23 cellular contexts compared by ENCODE assay signal in genomic region chr16:10930755-10931093, GRCh38. TPM values are rescaled to one million over a fixed set of nuclear protein-coding genes. Genes with fewer than 3 reads are reported as not detected.
DNase-seq lines count a peak whose midpoint lies in the region; ATAC-seq, FAIRE-seq and TF ChIP-seq lines count a peak whose summit lies in the region.
"Had no signal": no experiment of that assay in that cellular context is flagged by ENCODE, and none has a peak within 500 bp of the region (broad histone marks: within the 10 kb centered on the region; RNA-seq: fewer than 3 reads in every experiment).

No MANE protein-coding gene starts in this region.

- H3K27me3 Mint-ChIP-seq in HFFc6 (ENCODE audit: insufficient read depth), result no peaks in the 10 kb centered on the region; the same call in none of the 2 replicates

- H3K4me3 ChIP-seq in GM06990 (replicated peaks; ENCODE audit: low read depth, low read length), result no peak overlapping the region
- no peak overlapping the region for H3K4me3 ChIP-seq in H7 (ENCODE audit: insufficient read depth, low read depth, low read length)
- H3K4me3 ChIP-seq in WERI-Rb-1 (ENCODE audit: low read depth, low read length), result no peak overlapping the region
- H3K4me3 ChIP-seq in HepG2 (replicated peaks in 1 of 3; ENCODE audit: insufficient read depth in 1 of 3, low read depth in 2 of 3, low read length in 3 of 3), result no peak overlapping the region
- no peak overlapping the region for H3K4me3 ChIP-seq in SJCRH30
- H3K4me3 ChIP-seq: prostate gland had no signal

- no peak overlapping the region for H3K4me3 Mint-ChIP-seq in HFFc6
- H3K4me3 Mint-ChIP-seq: activated naive CD4-positive, alpha-beta T cell treated with anti-CD3 and anti-CD28 coated beads for 36 hours had no signal

- 0 out of 2 replicates have a peak, but pooled peaks cover 3% of the 10 kb centered on the region for H4K20me1 ChIP-seq in HepG2 (ENCODE audit: insufficient read depth, low read length)

- no peak for TF ChIP-seq RAD21 in HepG2 (CRISPR knock-in tag; IDR thresholded peaks at IDR 0.05)

- H3K9me3 Mint-ChIP-seq in HFFc6, result no peaks in the 10 kb centered on the region
- H3K9me3 Mint-ChIP-seq: activated naive CD4-positive, alpha-beta T cell treated with anti-CD3 and anti-CD28 coated beads for 36 hours had no signal

- H3K27ac ChIP-seq in WERI-Rb-1 (no peak overlapping the region), HepG2 (ENCODE audit: extremely low read length, insufficient read depth, low read length) (no peak overlapping the region), SJCRH30 (no peak overlapping the region)
- H3K27ac ChIP-seq: prostate gland had no signal

- in situ Hi-C loops in HepG2 (cut with HindIII; ENCODE audit: extremely low pct_ligation_motif_present, low pct_unique_long_range_greater_than_20kb), result no loop called here

- BruUV-seq in HepG2 (replicated peaks; lab: Mats Ljungman, UMichigan), result no TSS peak

- H3K36me3 Mint-ChIP-seq in HFFc6 (ENCODE audit: low read depth), result peaks cover 15% of the 10 kb centered on the region

- H3K79me2 ChIP-seq in HepG2 (ENCODE audit: insufficient read depth, low read length), result peaks cover 12% of the 10 kb centered on the region

- peaks cover 4% of the 10 kb centered on the region for H3K4me1 ChIP-seq in HepG2 (ENCODE audit: insufficient read depth, low read length)
- H3K4me1 ChIP-seq in SJCRH30, result no peaks in the 10 kb centered on the region

- TF ChIP-seq CTCF in GM06990 (IDR thresholded peaks at IDR 0.05; ENCODE audit: insufficient read depth, low read length, poor library complexity, severe bottlenecking) (peak; percentile 39), WERI-Rb-1 (IDR thresholded peaks at IDR 0.05; ENCODE audit: low read depth, low read length) (peak; percentile 42), HepG2 (CRISPR knock-in tag; IDR thresholded peaks at IDR 0.05) (peak; percentile 37), HFFc6 (IDR thresholded peaks at IDR 0.05) (no peak)

- no peak overlapping the region for H3K4me2 ChIP-seq in HepG2 (ENCODE audit: low read depth, low read length)
- H3K4me2 ChIP-seq: SK-N-SH had no signal

- WGBS in HepG2 (ENCODE audit: low lambda C conversion rate), result 93% methylated on average over 2 of the region's 2 CpGs

- POLR2A ChIA-PET in HepG2 (lab: Yijun Ruan, JAX), result interaction anchor here (1.1 kb wide), 1 partner anchor 8 kb away, joined by 3 read pairs; no protein-coding TSS in a partner anchor

- TF ChIP-seq EP300 in HepG2 (IDR thresholded peaks at IDR 0.05; ENCODE audit: low read depth in 2 of 2, low read length in 2 of 2) (no peak), HepG2 (CRISPR knock-in tag; IDR thresholded peaks at IDR 0.05; ENCODE audit: borderline replicate concordance) (no peak)

- H3K9me3 ChIP-seq in WERI-Rb-1 (ENCODE audit: severe bottlenecking), result no peaks in the 10 kb centered on the region
- H3K9me3 ChIP-seq in HepG2 (ENCODE audit: low read length), result no peaks in the 10 kb centered on the region
- H3K9me3 ChIP-seq in SJCRH30 (replicated peaks), result no peaks in the 10 kb centered on the region
- H3K9me3 ChIP-seq: prostate gland, SK-N-SH had no signal

- H3K4me1 Mint-ChIP-seq in HFFc6 (ENCODE audit: low read depth), result peaks cover 11% of the 10 kb centered on the region

- TF ChIP-seq POLR2A in HepG2 (IDR thresholded peaks at IDR 0.05; ENCODE audit: insufficient read depth in 1 of 2, low read depth in 2 of 2, low read length in 2 of 2), result no peak

- no peak overlapping the region for H3K27ac Mint-ChIP-seq in HFFc6
- H3K27ac Mint-ChIP-seq: activated naive CD4-positive, alpha-beta T cell treated with anti-CD3 and anti-CD28 coated beads for 36 hours had no signal

- no peak overlapping the region for H2AFZ ChIP-seq in HepG2 (ENCODE audit: low read length)

- CTCF ChIA-PET in HepG2 (lab: Yijun Ruan, JAX; ENCODE audit: low intra/inter-chr PET ratio, low total read pairs), result no interaction called here

- H3K36me3 ChIP-seq in GM06990 (ENCODE audit: control insufficient read depth, insufficient read depth, low read length) (peaks cover 20% of the 10 kb centered on the region), H7 (replicated peaks; ENCODE audit: control insufficient read depth, insufficient read depth, low read length) (peaks cover 5% of the 10 kb centered on the region), WERI-Rb-1 (peaks cover 13% of the 10 kb centered on the region), HepG2 (replicated peaks in 1 of 2; ENCODE audit: control insufficient read depth in 1 of 2, insufficient read depth in 2 of 2, low read length in 2 of 2) (peaks cover 26 to 68% of the 10 kb centered on the region in 2 experiments), SJCRH30 (no peaks in the 10 kb centered on the region)

- no peak for FAIRE-seq in HepG2 (lab: Jason Lieb, UNC)
- FAIRE-seq: astrocyte, endothelial cell of umbilical vein, frontal cortex, small intestine had no signal

- intact Hi-C loops in HepG2 (cut with micrococcal nuclease; ENCODE audit: unreplicated experiment), result no loop called here

- H3K27me3 ChIP-seq in GM06990 (replicated peaks; ENCODE audit: control insufficient read depth, insufficient read depth, low read length) (no peaks in the 10 kb centered on the region), H7 (ENCODE audit: control insufficient read depth, insufficient read depth, low read length) (no peaks in the 10 kb centered on the region), WERI-Rb-1 (ENCODE audit: insufficient read depth, low read depth, severe bottlenecking) (no peaks in the 10 kb centered on the region), HepG2 (ENCODE audit: control insufficient read depth in 1 of 2, insufficient read depth in 2 of 2, low read length in 2 of 2) (no peaks in the 10 kb centered on the region), SJCRH30 (no peaks in the 10 kb centered on the region)

- DNase-seq in GM06990 (ENCODE audit: extremely low read depth, insufficient read length) (no peak), H7 (peak; percentile 47), WERI-Rb-1 (no peak), HepG2 (ENCODE audit: low spot score) (no peak), amniotic stem cell (lab: John Stamatoyannopoulos, UW) (no peak), SJCRH30 (no peak), HFFc6 (no peak)
- DNase-seq: activated CD4-positive, alpha-beta T cell treated with anti-CD3 and anti-CD28 coated beads, Interleukin-2, amount 50 U/mL, for 4 hours; activated naive CD4-positive, alpha-beta T cell treated with anti-CD3 and anti-CD28 coated beads for 36 hours; activated T-cell treated with anti-CD3 and anti-CD28 coated beads for 4 hours; COR-L47; midbrain; NCI-H1930; SK-N-SH; small intestine; stimulated activated CD4-positive, alpha-beta T cell treated with anti-CD3 and anti-CD28 coated beads, Interleukin-4, amount 100 ng/mL, for 1 hour; substantia nigra had no signal

- H3K9ac ChIP-seq in HepG2 (ENCODE audit: insufficient read depth, low read depth, low read length), result no peak overlapping the region
- H3K9ac ChIP-seq: SK-N-SH had no signal

- ATAC-seq in HepG2 (peak; percentile 56), GM21360 (IDR thresholded peaks at IDR 0.05; ENCODE audit: unreplicated experiment) (no peak)

RNA-seq across cellular contexts. Expression of gene DEXI, which starts 11.5 kb away (rescaled TPM):
- total RNA-seq in H7 (2014; rRNA removed; shearing (Covaris generic)), result 55.9 and 63.1 TPM in 2 replicates
- total RNA-seq in HepG2 (2016; rRNA removed; fragmentation: Illumina TruSeq; extraction: Trizol), result 57.9 and 70.4 TPM in 2 replicates
- total RNA-seq in HepG2 (2016; cell fraction: cytosol; rRNA removed; fragmentation: Illumina TruSeq; extraction: Trizol; ENCODE audit: low read depth), result 68.6 and 86.7 TPM in 2 replicates
- 54.1 and 71.8 TPM in 2 replicates for total RNA-seq in HepG2 (2016; cell fraction: insoluble cytoplasmic fraction; rRNA removed; fragmentation: Illumina TruSeq; extraction: Trizol)
- 117 and 144 TPM in 2 replicates for total RNA-seq in HepG2 (2016; cell fraction: membrane; rRNA removed; fragmentation: Illumina TruSeq; extraction: Trizol)
- 35.4 and 46.3 TPM in 2 replicates for total RNA-seq in HepG2 (2016; cell fraction: nucleus; rRNA removed; fragmentation: Illumina TruSeq; extraction: Trizol)
- polyA plus RNA-seq in HepG2 (2011; rRNA removed), result 51.5 and 54.4 TPM in 2 replicates
- 69.5 and 78.6 TPM in 2 replicates for polyA plus RNA-seq in HepG2 (2011; cell fraction: cytosol; rRNA removed)
- polyA plus RNA-seq in HepG2 (2011; cell fraction: nucleus; rRNA removed), result 40.4 and 50.2 TPM in 2 replicates
- polyA plus RNA-seq in HepG2 (2012), result 45.6 and 55.0 TPM in 2 replicates
- polyA plus RNA-seq in HepG2 (2016; cell fraction: cytosol; fragmentation: Illumina TruSeq; extraction: Trizol; ENCODE audit: low read depth), result 70.9 and 88.4 TPM in 2 replicates
- 58.1 and 70.0 TPM in 2 replicates for polyA plus RNA-seq in HepG2 (2016; cell fraction: insoluble cytoplasmic fraction; fragmentation: Illumina TruSeq; extraction: Trizol; ENCODE audit: low read depth)
- 120 and 124 TPM in 2 replicates for polyA plus RNA-seq in HepG2 (2016; cell fraction: membrane; fragmentation: Illumina TruSeq; extraction: Trizol; ENCODE audit: low read depth)
- 60.2 and 65.5 TPM in 2 replicates for polyA plus RNA-seq in HepG2 (2016; cell fraction: nucleus; fragmentation: Illumina TruSeq; extraction: Trizol; ENCODE audit: insufficient read depth, low read depth)
- polyA minus RNA-seq in HepG2 (2011; rRNA and poly(A)+ RNA removed; ENCODE audit: low replicate concordance), result 31.7 and 71.0 TPM in 2 replicates
- 34.2 and 35.1 TPM in 2 replicates for polyA minus RNA-seq in HepG2 (2011; cell fraction: cytosol; rRNA and poly(A)+ RNA removed)
- 24.7 and 27.7 TPM in 2 replicates for polyA minus RNA-seq in HepG2 (2011; cell fraction: nucleus; rRNA and poly(A)+ RNA removed)
- 27.0 and 27.5 TPM in 2 replicates for total RNA-seq in SJCRH30 (2014; rRNA removed; shearing (Covaris generic))
- total RNA-seq in HFFc6 (2021; fragmentation: NEBNext Ultra II Directional; extraction: Animal tissue kit (Norgen Biotek cat#: 25700)), result 10 to 100 TPM; 39.3 to 49.2 (median 44.3) TPM

RNA-seq across cellular contexts. Expression of gene CLEC16A, which starts 13.6 kb away (rescaled TPM):
- total RNA-seq in H7 (2014; rRNA removed; shearing (Covaris generic)), result 12.0 and 15.1 TPM in 2 replicates
- 10.3 and 13.6 TPM in 2 replicates for total RNA-seq in HepG2 (2016; rRNA removed; fragmentation: Illumina TruSeq; extraction: Trizol)
- 35.7 and 39.7 TPM in 2 replicates for total RNA-seq in HepG2 (2016; cell fraction: cytosol; rRNA removed; fragmentation: Illumina TruSeq; extraction: Trizol; ENCODE audit: low read depth)
- total RNA-seq in HepG2 (2016; cell fraction: insoluble cytoplasmic fraction; rRNA removed; fragmentation: Illumina TruSeq; extraction: Trizol), result 10.6 and 12.8 TPM in 2 replicates
- total RNA-seq in HepG2 (2016; cell fraction: membrane; rRNA removed; fragmentation: Illumina TruSeq; extraction: Trizol), result 14.4 and 15.9 TPM in 2 replicates
- total RNA-seq in HepG2 (2016; cell fraction: nucleus; rRNA removed; fragmentation: Illumina TruSeq; extraction: Trizol), result 17.5 and 18.7 TPM in 2 replicates
- 8.5 and 9.5 TPM in 2 replicates for polyA plus RNA-seq in HepG2 (2011; rRNA removed)
- polyA plus RNA-seq in HepG2 (2011; cell fraction: cytosol; rRNA removed), result 6.6 and 6.8 TPM in 2 replicates
- 17.0 and 19.5 TPM in 2 replicates for polyA plus RNA-seq in HepG2 (2011; cell fraction: nucleus; rRNA removed)
- 10.3 and 12.0 TPM in 2 replicates for polyA plus RNA-seq in HepG2 (2012)
- 1.7 and 1.9 TPM in 2 replicates for polyA plus RNA-seq in HepG2 (2016; cell fraction: cytosol; fragmentation: Illumina TruSeq; extraction: Trizol; ENCODE audit: low read depth)
- polyA plus RNA-seq in HepG2 (2016; cell fraction: insoluble cytoplasmic fraction; fragmentation: Illumina TruSeq; extraction: Trizol; ENCODE audit: low read depth), result 11.8 and 14.0 TPM in 2 replicates
- polyA plus RNA-seq in HepG2 (2016; cell fraction: membrane; fragmentation: Illumina TruSeq; extraction: Trizol; ENCODE audit: low read depth), result 3.4 and 4.4 TPM in 2 replicates
- 22.7 and 25.7 TPM in 2 replicates for polyA plus RNA-seq in HepG2 (2016; cell fraction: nucleus; fragmentation: Illumina TruSeq; extraction: Trizol; ENCODE audit: insufficient read depth, low read depth)
- polyA minus RNA-seq in HepG2 (2011; rRNA and poly(A)+ RNA removed; ENCODE audit: low replicate concordance), result 24.9 and 35.4 TPM in 2 replicates
- polyA minus RNA-seq in HepG2 (2011; cell fraction: cytosol; rRNA and poly(A)+ RNA removed), result 14.4 and 19.0 TPM in 2 replicates
- polyA minus RNA-seq in HepG2 (2011; cell fraction: nucleus; rRNA and poly(A)+ RNA removed), result 25.8 and 32.0 TPM in 2 replicates
- total RNA-seq in SJCRH30 (2014; rRNA removed; shearing (Covaris generic)), result 11.7 and 13.1 TPM in 2 replicates
- total RNA-seq in HFFc6 (2021; fragmentation: NEBNext Ultra II Directional; extraction: Animal tissue kit (Norgen Biotek cat#: 25700)), result 10 to 100 TPM; 19.4 to 23.2 (median 21.2) TPM

RNA-seq across cellular contexts. Expression of gene CIITA, which starts 53.7 kb away (rescaled TPM):
- total RNA-seq in H7 (2014; rRNA removed; shearing (Covaris generic)), result not detected in 2 replicates
- 0.09 and 0.11 TPM in 2 replicates for total RNA-seq in HepG2 (2016; rRNA removed; fragmentation: Illumina TruSeq; extraction: Trizol)
- 0.09 TPM in 1 of 2 replicates, not detected in the other for total RNA-seq in HepG2 (2016; cell fraction: cytosol; rRNA removed; fragmentation: Illumina TruSeq; extraction: Trizol; ENCODE audit: low read depth)
- total RNA-seq in HepG2 (2016; cell fraction: insoluble cytoplasmic fraction; rRNA removed; fragmentation: Illumina TruSeq; extraction: Trizol), result 0.10 and 0.13 TPM in 2 replicates
- total RNA-seq in HepG2 (2016; cell fraction: membrane; rRNA removed; fragmentation: Illumina TruSeq; extraction: Trizol), result 0.09 and 0.21 TPM in 2 replicates
- total RNA-seq in HepG2 (2016; cell fraction: nucleus; rRNA removed; fragmentation: Illumina TruSeq; extraction: Trizol), result 0.19 TPM in 1 of 2 replicates, not detected in the other
- polyA plus RNA-seq in HepG2 (2011; rRNA removed), result 0.05 and 0.08 TPM in 2 replicates
- 0.10 and 0.11 TPM in 2 replicates for polyA plus RNA-seq in HepG2 (2011; cell fraction: cytosol; rRNA removed)
- polyA plus RNA-seq in HepG2 (2011; cell fraction: nucleus; rRNA removed), result 0.28 and 0.47 TPM in 2 replicates
- 0.36 and 0.56 TPM in 2 replicates for polyA plus RNA-seq in HepG2 (2012)
- polyA plus RNA-seq in HepG2 (2016; cell fraction: cytosol; fragmentation: Illumina TruSeq; extraction: Trizol; ENCODE audit: low read depth), result 0.11 and 0.14 TPM in 2 replicates
- 0.13 TPM in 1 of 2 replicates, not detected in the other for polyA plus RNA-seq in HepG2 (2016; cell fraction: insoluble cytoplasmic fraction; fragmentation: Illumina TruSeq; extraction: Trizol; ENCODE audit: low read depth)
- 0.24 TPM in 1 of 2 replicates, not detected in the other for polyA plus RNA-seq in HepG2 (2016; cell fraction: membrane; fragmentation: Illumina TruSeq; extraction: Trizol; ENCODE audit: low read depth)
- polyA plus RNA-seq in HepG2 (2016; cell fraction: nucleus; fragmentation: Illumina TruSeq; extraction: Trizol; ENCODE audit: insufficient read depth, low read depth), result 0.15 TPM in 1 of 2 replicates, not detected in the other
- 0.06 and 1.5 TPM in 2 replicates for polyA minus RNA-seq in HepG2 (2011; rRNA and poly(A)+ RNA removed; ENCODE audit: low replicate concordance)
- polyA minus RNA-seq in HepG2 (2011; cell fraction: cytosol; rRNA and poly(A)+ RNA removed), result 0.26 TPM in 1 of 2 replicates, not detected in the other
- 0.12 and 0.26 TPM in 2 replicates for polyA minus RNA-seq in HepG2 (2011; cell fraction: nucleus; rRNA and poly(A)+ RNA removed)
- total RNA-seq in SJCRH30 (2014; rRNA removed; shearing (Covaris generic)), result 0.04 and 0.08 TPM in 2 replicates
- under 1 TPM in 5 of 6 experiments, not detected in 1; 0.11 to 0.24 (median 0.13) TPM for total RNA-seq in HFFc6 (2021; fragmentation: NEBNext Ultra II Directional; extraction: Animal tissue kit (Norgen Biotek cat#: 25700))
- total RNA-seq: astrocyte, endothelial cell of umbilical vein had no signal
- polyA plus RNA-seq: endothelial cell of umbilical vein, neural cell had no signal
